8 cellular contexts compared by ENCODE assay signal in the genomic region with DNA sequence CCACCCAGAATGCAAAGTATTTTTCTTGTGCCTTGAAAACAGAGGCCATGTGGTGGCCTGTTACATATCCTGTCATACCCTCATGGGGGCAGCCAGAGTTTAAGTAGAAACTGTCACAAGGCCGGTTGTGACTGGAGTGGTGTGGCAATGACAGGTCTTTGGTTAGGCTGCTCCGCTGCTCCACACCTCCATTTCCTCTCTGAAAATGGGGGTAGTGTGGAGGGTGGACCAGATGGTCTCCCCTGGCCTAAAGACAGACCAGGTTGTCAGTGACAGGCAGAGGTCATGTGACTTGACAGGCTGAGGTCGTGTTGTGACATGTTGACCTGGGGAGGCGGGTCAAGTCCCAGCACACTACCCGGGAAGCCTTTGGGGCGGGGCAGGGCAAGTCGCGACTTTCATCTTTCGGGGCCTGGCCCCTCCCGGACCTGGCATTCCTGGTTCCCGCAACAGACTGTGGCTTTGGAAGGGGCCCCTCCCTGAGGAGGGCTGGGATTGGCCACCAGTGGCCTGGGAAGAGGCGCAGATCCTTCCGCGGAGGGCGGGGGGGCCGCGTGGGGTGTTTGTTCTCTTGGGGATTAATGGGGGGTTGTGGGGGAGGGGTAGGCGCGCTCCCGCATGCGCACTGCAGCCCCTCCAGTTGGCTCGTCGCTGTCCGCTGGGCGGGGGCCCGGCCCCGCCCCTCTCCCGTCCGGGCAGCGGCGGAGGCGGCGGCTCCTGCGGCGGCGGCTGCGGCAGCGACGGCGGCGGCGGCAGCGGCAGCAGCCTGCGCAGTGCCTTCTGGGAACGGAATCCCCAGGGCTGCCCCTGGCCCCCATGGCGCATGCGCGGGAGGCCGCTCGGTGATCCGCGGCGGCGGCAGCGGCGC. TPM values are rescaled to one million over a fixed set of nuclear protein-coding genes. Genes with fewer than 3 reads are reported as not detected.
A peak's percentile ranks its signal among the peaks of the same experiment; 100 is the strongest.
DNase-seq lines count a peak whose midpoint lies in the region; ATAC-seq and TF ChIP-seq lines count a peak whose summit lies in the region.

A gene with protein sequence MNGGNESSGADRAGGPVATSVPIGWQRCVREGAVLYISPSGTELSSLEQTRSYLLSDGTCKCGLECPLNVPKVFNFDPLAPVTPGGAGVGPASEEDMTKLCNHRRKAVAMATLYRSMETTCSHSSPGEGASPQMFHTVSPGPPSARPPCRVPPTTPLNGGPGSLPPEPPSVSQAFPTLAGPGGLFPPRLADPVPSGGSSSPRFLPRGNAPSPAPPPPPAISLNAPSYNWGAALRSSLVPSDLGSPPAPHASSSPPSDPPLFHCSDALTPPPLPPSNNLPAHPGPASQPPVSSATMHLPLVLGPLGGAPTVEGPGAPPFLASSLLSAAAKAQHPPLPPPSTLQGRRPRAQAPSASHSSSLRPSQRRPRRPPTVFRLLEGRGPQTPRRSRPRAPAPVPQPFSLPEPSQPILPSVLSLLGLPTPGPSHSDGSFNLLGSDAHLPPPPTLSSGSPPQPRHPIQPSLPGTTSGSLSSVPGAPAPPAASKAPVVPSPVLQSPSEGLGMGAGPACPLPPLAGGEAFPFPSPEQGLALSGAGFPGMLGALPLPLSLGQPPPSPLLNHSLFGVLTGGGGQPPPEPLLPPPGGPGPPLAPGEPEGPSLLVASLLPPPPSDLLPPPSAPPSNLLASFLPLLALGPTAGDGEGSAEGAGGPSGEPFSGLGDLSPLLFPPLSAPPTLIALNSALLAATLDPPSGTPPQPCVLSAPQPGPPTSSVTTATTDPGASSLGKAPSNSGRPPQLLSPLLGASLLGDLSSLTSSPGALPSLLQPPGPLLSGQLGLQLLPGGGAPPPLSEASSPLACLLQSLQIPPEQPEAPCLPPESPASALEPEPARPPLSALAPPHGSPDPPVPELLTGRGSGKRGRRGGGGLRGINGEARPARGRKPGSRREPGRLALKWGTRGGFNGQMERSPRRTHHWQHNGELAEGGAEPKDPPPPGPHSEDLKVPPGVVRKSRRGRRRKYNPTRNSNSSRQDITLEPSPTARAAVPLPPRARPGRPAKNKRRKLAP (plus strand): TSS at position 806 of the 868 bp plus-strand sequence. CDS start 1,480 bp downstream, outside the sequence.

- H3K4me1 Mint-ChIP-seq in activated T-helper 1 cell treated with anti-CD3 and anti-CD28 coated beads, Interleukin-12 subunit alpha, Interleukin-12 subunit beta, Interleukin-2, Interleukin-4 antibody, amounts not matched to agents 30 ng/mL and 10 ng/mL and 1 ng/mL, durations not matched to agents 14 hours and 24 hours and 36 hours (ENCODE audit: low read depth) = peaks cover 54% of the 10 kb centered on the region
- H3K4me1 Mint-ChIP-seq in natural killer cell = peaks cover 33 to 89% of the 10 kb centered on the region in 2 donors

- DNase-seq in DMS79 treated with DMSO at 0.1 percent for 48 hours (lab: John Stamatoyannopoulos, UW) = peak; percentile 54
- DNase-seq in RPMI7951 (ENCODE audit: low read depth) = peak; percentile 92
- peak; percentile 92 for DNase-seq in activated T-helper 1 cell treated with anti-CD3 and anti-CD28 coated beads, Interleukin-12 subunit alpha, Interleukin-12 subunit beta, Interleukin-2, Interleukin-4 antibody, amounts not matched to agents 30 ng/mL and 10 ng/mL and 1 ng/mL, durations not matched to agents 14 hours and 24 hours and 36 hours (ENCODE audit: low spot score)
- DNase-seq in fibroblast of lung (ENCODE audit: low read depth in 2 of 2) = peak; percentile 92 to 96
- peak; percentile 91 for DNase-seq in natural killer cell
- DNase-seq in stimulated activated naive CD4-positive, alpha-beta T cell treated with Interleukin-2 at 50 U/mL for 16 hours (lab: John Stamatoyannopoulos, UW) = peak; percentile 85

- peak within 1 kb of the TSS; percentile 84 for H3K27ac ChIP-seq in KMS-11
- H3K27ac ChIP-seq in fibroblast of lung (ENCODE audit: insufficient read depth, low read length) = peak within 1 kb of the TSS; percentile 98

- peak within 1 kb of the TSS; percentile 100 for H3K27ac Mint-ChIP-seq in activated T-helper 1 cell treated with anti-CD3 and anti-CD28 coated beads, Interleukin-12 subunit alpha, Interleukin-12 subunit beta, Interleukin-2, Interleukin-4 antibody, amounts not matched to agents 30 ng/mL and 10 ng/mL and 1 ng/mL, durations not matched to agents 14 hours and 24 hours and 36 hours
- H3K27ac Mint-ChIP-seq in natural killer cell = peak within 1 kb of the TSS; percentile 99

- peaks cover 32% of the 10 kb centered on the region for H3K36me3 Mint-ChIP-seq in activated T-helper 1 cell treated with anti-CD3 and anti-CD28 coated beads, Interleukin-12 subunit alpha, Interleukin-12 subunit beta, Interleukin-2, Interleukin-4 antibody, amounts not matched to agents 30 ng/mL and 10 ng/mL and 1 ng/mL, durations not matched to agents 14 hours and 24 hours and 36 hours (ENCODE audit: low read depth)
- H3K36me3 Mint-ChIP-seq in natural killer cell = no peaks in the 10 kb centered on the region

- H3K4me3 ChIP-seq in KMS-11 (IDR thresholded peaks at IDR 0.05; ENCODE audit: insufficient read depth, low read depth, low read length) (peak within 1 kb of the TSS; percentile 72), fibroblast of lung (replicated peaks in 1 of 4; ENCODE audit: control extremely low read depth in 1 of 4, insufficient read depth in 1 of 4, low read depth in 3 of 4, low read length in 4 of 4) (peak within 1 kb of the TSS; percentile 68 to 91 (median 88))

- no peaks in the 10 kb centered on the region for H3K9me3 ChIP-seq in fibroblast of lung (ENCODE audit: control insufficient read depth, insufficient read depth, low read depth, low read length)

- H3K4me1 ChIP-seq in KMS-11 (ENCODE audit: low read depth, poor library complexity, severe bottlenecking) = peaks cover 59% of the 10 kb centered on the region
- peaks cover 29% of the 10 kb centered on the region for H3K4me1 ChIP-seq in fibroblast of lung (ENCODE audit: control insufficient read depth, extremely low read depth, insufficient read depth, low read length)

- H2AFZ ChIP-seq in KMS-11 (ENCODE audit: low read depth) (peak within 1 kb of the TSS; percentile 70), fibroblast of lung (ENCODE audit: low read length) (peak within 1 kb of the TSS; percentile 24)

- peak within 1 kb of the TSS; percentile 80 for H3K9ac ChIP-seq in KMS-11
- H3K9ac ChIP-seq in fibroblast of lung (ENCODE audit: insufficient read depth, low read length) = peak within 1 kb of the TSS; percentile 66

- H3K36me3 ChIP-seq in KMS-11 (ENCODE audit: insufficient read depth) (no peaks in the 10 kb centered on the region; the same call in 1 of the 2 replicates), fibroblast of lung (ENCODE audit: control insufficient read depth, insufficient read depth, low read length) (peaks cover 12% of the 10 kb centered on the region)

- peak; percentile 23; the same call in 1 of the 2 replicates for TF ChIP-seq CTCF in KMS-11 (conservative IDR thresholded peaks at IDR 0.05; ENCODE audit: low read depth, low read length)
- no peak for TF ChIP-seq CTCF in fibroblast of lung (conservative IDR thresholded peaks at IDR 0.05 in 1 of 2, IDR thresholded peaks at IDR 0.05 in 1 of 2; ENCODE audit: low read depth in 1 of 2, low read length in 2 of 2)
- TF ChIP-seq CTCF in natural killer cell (IDR thresholded peaks at IDR 0.05) = no peak

- H3K79me2 ChIP-seq in KMS-11 (ENCODE audit: insufficient read depth, low read depth) (peaks cover 48% of the 10 kb centered on the region), fibroblast of lung (ENCODE audit: control insufficient read depth, insufficient read depth, low read length) (peaks cover 52% of the 10 kb centered on the region)

- ATAC-seq in GM21786 (IDR thresholded peaks at IDR 0.05; ENCODE audit: unreplicated experiment) (peak; percentile 32), natural killer cell (peak; percentile 42 to 59 (median 45))

- H4K20me1 ChIP-seq in KMS-11 (ENCODE audit: insufficient read depth) (no peaks in the 10 kb centered on the region), fibroblast of lung (ENCODE audit: control insufficient read depth, extremely low read depth, insufficient read depth, low read length) (peaks cover 3% of the 10 kb centered on the region)

- H3K27me3 Mint-ChIP-seq in activated T-helper 1 cell treated with anti-CD3 and anti-CD28 coated beads, Interleukin-12 subunit alpha, Interleukin-12 subunit beta, Interleukin-2, Interleukin-4 antibody, amounts not matched to agents 30 ng/mL and 10 ng/mL and 1 ng/mL, durations not matched to agents 14 hours and 24 hours and 36 hours (ENCODE audit: insufficient read depth) = no peaks in the 10 kb centered on the region
- no peaks in the 10 kb centered on the region for H3K27me3 Mint-ChIP-seq in natural killer cell (ENCODE audit: low read depth in 2 of 2)

- H3K4me2 ChIP-seq in KMS-11 (peak within 1 kb of the TSS; percentile 84), fibroblast of lung (ENCODE audit: extremely low read depth, insufficient read depth, low read length) (peak within 1 kb of the TSS; percentile 89)

- no peaks in the 10 kb centered on the region for H3K9me3 Mint-ChIP-seq in activated T-helper 1 cell treated with anti-CD3 and anti-CD28 coated beads, Interleukin-12 subunit alpha, Interleukin-12 subunit beta, Interleukin-2, Interleukin-4 antibody, amounts not matched to agents 30 ng/mL and 10 ng/mL and 1 ng/mL, durations not matched to agents 14 hours and 24 hours and 36 hours
- no peaks in the 10 kb centered on the region for H3K9me3 Mint-ChIP-seq in natural killer cell

- intact Hi-C loops in activated T-helper 1 cell treated with anti-CD3 and anti-CD28 coated beads, Interleukin-12 subunit alpha, Interleukin-12 subunit beta, Interleukin-2, Interleukin-4 antibody, amounts not matched to agents 30 ng/mL and 10 ng/mL and 1 ng/mL, durations not matched to agents 14 hours and 24 hours and 36 hours (cut with micrococcal nuclease) = loop anchor here (1.0 to 5.0 kb wide), 9 partner anchors 25 to 1595 kb away; a partner anchor contains a TSS
- intact Hi-C loops in natural killer cell (cut with micrococcal nuclease) = loop anchor here (2.0 to 5.0 kb wide), 2 partner anchors 35 to 170 kb away; a partner anchor contains a TSS

- H3K27me3 ChIP-seq in KMS-11 (ENCODE audit: insufficient read depth, low read depth) = no peaks in the 10 kb centered on the region
- H3K27me3 ChIP-seq in fibroblast of lung (ENCODE audit: control insufficient read depth, insufficient read depth, low read length) = no peaks in the 10 kb centered on the region

- peak within 1 kb of the TSS; percentile 97 for H3K4me3 Mint-ChIP-seq in activated T-helper 1 cell treated with anti-CD3 and anti-CD28 coated beads, Interleukin-12 subunit alpha, Interleukin-12 subunit beta, Interleukin-2, Interleukin-4 antibody, amounts not matched to agents 30 ng/mL and 10 ng/mL and 1 ng/mL, durations not matched to agents 14 hours and 24 hours and 36 hours
- peak within 1 kb of the TSS; percentile 97 for H3K4me3 Mint-ChIP-seq in natural killer cell

RNA-seq across cellular contexts. Expression of the gene that starts here (rescaled TPM):
- total RNA-seq in RPMI7951 (2014; rRNA removed; shearing (Covaris generic)) = 1.7 and 2.1 TPM in 2 replicates
- 63.3 and 66.8 TPM in 2 replicates for total RNA-seq in activated T-helper 1 cell treated with anti-CD3 and anti-CD28 coated beads, Interleukin-12 subunit alpha, Interleukin-12 subunit beta, Interleukin-2, Interleukin-4 antibody, amounts not matched to agents 30 ng/mL and 10 ng/mL and 1 ng/mL, durations not matched to agents 14 hours and 24 hours and 36 hours
- total RNA-seq in fibroblast of lung = 5.1 and 7.1 TPM in 2 replicates
- 3.0 and 3.1 TPM in 2 replicates for polyA plus RNA-seq in fibroblast of lung
- 19.3 and 19.4 TPM in 2 replicates for polyA plus RNA-seq in fibroblast of lung (2012)
- polyA minus RNA-seq in fibroblast of lung (ENCODE audit: low replicate concordance) = 16.7 and 22.9 TPM in 2 replicates
- total RNA-seq in natural killer cell = 100 to 1,000 TPM; 130 to 142 (median 139) TPM

Comparison
In these comparisons a context has a peak if more than half of its experiments do, and no peak if none do; other contexts are left out.
1. Peak in every context shown above with its lines: DNase-seq, ATAC-seq, H3K4me3 ChIP-seq and H3K27ac ChIP-seq.